ENCODE assay signal across 14 cellular contexts in genomic region chr7:51306761-51307160, GRCh38. TPM values are rescaled to one million over a fixed set of nuclear protein-coding genes. Genes with fewer than 3 reads are reported as not detected.
A peak's percentile ranks its signal among the peaks of the same experiment; 100 is the strongest.
DNase-seq lines count a peak whose midpoint lies in the region; ATAC-seq and TF ChIP-seq lines count a peak whose summit lies in the region.
"Had no signal": no experiment of that assay in that cellular context is flagged by ENCODE, and none has a peak within 500 bp of the region (broad histone marks: within the 10 kb centered on the region; RNA-seq: fewer than 3 reads in every experiment).

No MANE protein-coding gene starts in this region.

- intact Hi-C loops in dorsolateral prefrontal cortex (cut with DNase I), result no loop called here

- no peak for TF ChIP-seq CTCF in dorsolateral prefrontal cortex (IDR thresholded peaks at IDR 0.05 in 54 of 56, conservative IDR thresholded peaks at IDR 0.05 in 2 of 56; ENCODE audit: low read depth in 1 of 56, partially characterized antibody in 56 of 56)

- peak overlapping the region; percentile 54 to 100 (median 98) for H3K27ac ChIP-seq in dorsolateral prefrontal cortex
- H3K27ac ChIP-seq in layer of hippocampus (ENCODE audit: low read depth, low read length), result peak overlapping the region; percentile 69

- no peak for TF ChIP-seq POLR2A in GM18505 (IDR thresholded peaks at IDR 0.05; ENCODE audit: borderline replicate concordance, extremely low read depth, insufficient read depth, insufficient read length)

- H3K27me3 ChIP-seq in dorsolateral prefrontal cortex (no peaks in the 10 kb centered on the region), layer of hippocampus (ENCODE audit: control insufficient read depth, insufficient read depth, low read length) (no peaks in the 10 kb centered on the region)

- peak; percentile 4 for DNase-seq in H4 (ENCODE audit: low spot score)
- DNase-seq in dorsolateral prefrontal cortex, result no peak
- no peak for DNase-seq in EL
- no peak for DNase-seq in dermis blood vessel endothelial cell
- no peak for DNase-seq in stimulated activated naive CD8-positive, alpha-beta T cell treated with anti-CD3 and anti-CD28 coated beads, Interleukin-15, Interleukin-2, amounts not matched to agents 100 U/mL and 50 U/mL, for 24 hours
- DNase-seq: C1 segment of cervical spinal cord; Calu3; CD4-positive, alpha-beta T cell; DMS79 treated with DMSO at 0.1 percent for 48 hours; GF-D8; H9 had no signal

- no peak for ATAC-seq in stimulated activated naive CD8-positive, alpha-beta T cell treated with anti-CD3 and anti-CD28 coated beads, Interleukin-15, Interleukin-2, amounts not matched to agents 100 U/mL and 50 U/mL, for 24 hours
- no peak for ATAC-seq in GM18505 (IDR thresholded peaks at IDR 0.05; ENCODE audit: unreplicated experiment)

- H3K4me3 ChIP-seq in dorsolateral prefrontal cortex, result no peak overlapping the region

RNA-seq across cellular contexts. Expression of gene COBL, which starts 9.8 kb away (rescaled TPM):
- 0.21 and 0.81 TPM in 2 replicates for total RNA-seq in H4 (2014; rRNA removed; shearing (Covaris generic))
- total RNA-seq in dorsolateral prefrontal cortex (100 to 1,000 TPM in 118 of 120 experiments, 10 to 100 TPM in 2; 94.0 to 204 (median 136) TPM), dermis blood vessel endothelial cell (under 0.01 TPM in 1 of 2 replicates, not detected in the other)
- total RNA-seq: B cell; CD4-positive, alpha-beta T cell had no signal

Comparison
In these comparisons a context has a peak if more than half of its experiments do, and no peak if none do; other contexts are left out.
1. RNA of gene COBL, which starts 9.8 kb away (total RNA-seq): 94.0 to 204 TPM in dorsolateral prefrontal cortex; 0.21 to 0.81 TPM in H4 and under 0.01 TPM in dermis blood vessel endothelial cell; every median in the first group is over 10 times any median in the second.